8 cellular contexts compared by ENCODE assay signal in genomic region chr6:43170452-43171283, GRCh38. TPM values are rescaled to one million over a fixed set of nuclear protein-coding genes. Genes with fewer than 3 reads are reported as not detected.
DNase-seq lines count a peak whose midpoint lies in the region; TF ChIP-seq lines count a peak whose summit lies in the region.

SRF (plus strand) TSS chr6:43171269; CDS start chr6:43171657, 388 bp downstream.

- peak within 1 kb of the TSS; percentile 99 for H3K4me2 ChIP-seq in neural cell (ENCODE audit: low read length)

- TF ChIP-seq RAD21 in neural cell (conservative IDR thresholded peaks at IDR 0.05): peak; percentile 42

- H3K79me2 ChIP-seq in neural cell (replicated peaks; ENCODE audit: insufficient read depth, low read length): peaks cover 32% of the 10 kb centered on the region

- 0 to 1% (median 1%) methylated on average over 41 to 43 of the region's 43 CpGs for WGBS in stomach, 5 donors

- no peaks in the 10 kb centered on the region for H3K9me2 ChIP-seq in neural cell (ENCODE audit: insufficient read depth, low read length)

- H3K4me3 ChIP-seq in H7 (ENCODE audit: insufficient read depth, low read depth, low read length) (peak within 1 kb of the TSS; percentile 84), MG63 (peak within 1 kb of the TSS; percentile 69), fibroblast of villous mesenchyme (ENCODE audit: low read depth, low read length) (peak within 1 kb of the TSS; percentile 90), neural cell (ENCODE audit: low read length) (peak within 1 kb of the TSS; percentile 98), stomach (peak within 1 kb of the TSS; percentile 93 to 95 (median 94))

- H3F3A ChIP-seq in neural cell (ENCODE audit: insufficient read depth, low read length, poor library complexity, severe bottlenecking): no peaks in the 10 kb centered on the region

- peak within 1 kb of the TSS; percentile 99 for H3K9ac ChIP-seq in neural cell (ENCODE audit: low read length)

- H4K20me1 ChIP-seq in neural cell (ENCODE audit: insufficient read depth): peaks cover 18% of the 10 kb centered on the region

- TF ChIP-seq POLR2A in stomach (IDR thresholded peaks at IDR 0.05): peak in 1 of 4 donors; percentile 53

- peak; percentile 100 for DNase-seq in ELF-1 (ENCODE audit: low read depth, low spot score)
- peak; percentile 81 for DNase-seq in H7
- peak; percentile 97 for DNase-seq in MG63
- peak; percentile 96 for DNase-seq in SHP77 treated with DMSO at 0.1 percent for 48 hours (lab: John Stamatoyannopoulos, UW)
- peak; percentile 99 for DNase-seq in activated effector memory CD4-positive, alpha-beta T cell treated with anti-CD3 and anti-CD28 coated beads, Interleukin-2, amount 50 U/mL, for 16 hours
- DNase-seq in fibroblast of villous mesenchyme (ENCODE audit: low read depth): peak; percentile 100
- DNase-seq in stomach: peak; percentile 100

- H3K9me3 ChIP-seq in MG63 (no peaks in the 10 kb centered on the region), neural cell (ENCODE audit: low read length) (no peaks in the 10 kb centered on the region), stomach (no peaks in the 10 kb centered on the region)

- H3K27me3 ChIP-seq in H7 (ENCODE audit: control insufficient read depth, insufficient read depth, low read length): peaks cover 3% of the 10 kb centered on the region; the same call in 1 of the 2 replicates
- no peaks in the 10 kb centered on the region for H3K27me3 ChIP-seq in MG63
- H3K27me3 ChIP-seq in neural cell (ENCODE audit: insufficient read depth, low read depth, low read length): no peaks in the 10 kb centered on the region
- no peaks in the 10 kb centered on the region for H3K27me3 ChIP-seq in stomach

- H3K4me1 ChIP-seq in stomach: peaks cover 30 to 43% (median 41%) of the 10 kb centered on the region in 4 donors

- intact Hi-C loops in stomach (cut with DNase I; ENCODE audit: low total_unique reads): no loop called here

- H3K27ac ChIP-seq in neural cell (ENCODE audit: low read length): peak within 1 kb of the TSS; percentile 92
- peak within 1 kb of the TSS; percentile 91 to 100 (median 99) for H3K27ac ChIP-seq in stomach

- H3K36me3 ChIP-seq in H7 (replicated peaks; ENCODE audit: control insufficient read depth, insufficient read depth, low read length) (peaks cover 5% of the 10 kb centered on the region), MG63 (peaks cover 15% of the 10 kb centered on the region), neural cell (ENCODE audit: insufficient read depth, low read length) (no peaks in the 10 kb centered on the region), stomach (peaks cover 2 to 7% (median 6%) of the 10 kb centered on the region in 4 donors)

- TF ChIP-seq CTCF in fibroblast of villous mesenchyme (IDR thresholded peaks at IDR 0.05; ENCODE audit: insufficient read depth, low read depth, low read length) (no peak), neural cell (IDR thresholded peaks at IDR 0.05; ENCODE audit: poor library complexity, severe bottlenecking) (no peak), stomach (IDR thresholded peaks at IDR 0.05) (peak in 2 of 7 experiments; percentile 3 to 17)

- peak within 1 kb of the TSS; percentile 42 for H2AFZ ChIP-seq in neural cell (ENCODE audit: low read depth, low read length)

- TF ChIP-seq EP300 in neural cell (conservative IDR thresholded peaks at IDR 0.05; ENCODE audit: poor library complexity, severe bottlenecking): peak; percentile 90
- no peak for TF ChIP-seq EP300 in stomach (IDR thresholded peaks at IDR 0.05)

TF ChIP-seq in neural cell, 6 proteins besides CTCF, POLR2A, EP300 and RAD21:
- no peak for TF ChIP-seq MXI1 (conservative IDR thresholded peaks at IDR 0.05; ENCODE audit: poor library complexity, severe bottlenecking)
- TF ChIP-seq POLR2AphosphoS5 (IDR thresholded peaks at IDR 0.05): peak; percentile 85
- peak; percentile 20 for TF ChIP-seq SMC3 (conservative IDR thresholded peaks at IDR 0.05; ENCODE audit: poor library complexity)
- TF ChIP-seq EZH2 (IDR thresholded peaks at IDR 0.05; ENCODE audit: borderline replicate concordance, insufficient read depth, low read length, poor library complexity, severe bottlenecking): no peak
- TF ChIP-seq, protein P1, sequence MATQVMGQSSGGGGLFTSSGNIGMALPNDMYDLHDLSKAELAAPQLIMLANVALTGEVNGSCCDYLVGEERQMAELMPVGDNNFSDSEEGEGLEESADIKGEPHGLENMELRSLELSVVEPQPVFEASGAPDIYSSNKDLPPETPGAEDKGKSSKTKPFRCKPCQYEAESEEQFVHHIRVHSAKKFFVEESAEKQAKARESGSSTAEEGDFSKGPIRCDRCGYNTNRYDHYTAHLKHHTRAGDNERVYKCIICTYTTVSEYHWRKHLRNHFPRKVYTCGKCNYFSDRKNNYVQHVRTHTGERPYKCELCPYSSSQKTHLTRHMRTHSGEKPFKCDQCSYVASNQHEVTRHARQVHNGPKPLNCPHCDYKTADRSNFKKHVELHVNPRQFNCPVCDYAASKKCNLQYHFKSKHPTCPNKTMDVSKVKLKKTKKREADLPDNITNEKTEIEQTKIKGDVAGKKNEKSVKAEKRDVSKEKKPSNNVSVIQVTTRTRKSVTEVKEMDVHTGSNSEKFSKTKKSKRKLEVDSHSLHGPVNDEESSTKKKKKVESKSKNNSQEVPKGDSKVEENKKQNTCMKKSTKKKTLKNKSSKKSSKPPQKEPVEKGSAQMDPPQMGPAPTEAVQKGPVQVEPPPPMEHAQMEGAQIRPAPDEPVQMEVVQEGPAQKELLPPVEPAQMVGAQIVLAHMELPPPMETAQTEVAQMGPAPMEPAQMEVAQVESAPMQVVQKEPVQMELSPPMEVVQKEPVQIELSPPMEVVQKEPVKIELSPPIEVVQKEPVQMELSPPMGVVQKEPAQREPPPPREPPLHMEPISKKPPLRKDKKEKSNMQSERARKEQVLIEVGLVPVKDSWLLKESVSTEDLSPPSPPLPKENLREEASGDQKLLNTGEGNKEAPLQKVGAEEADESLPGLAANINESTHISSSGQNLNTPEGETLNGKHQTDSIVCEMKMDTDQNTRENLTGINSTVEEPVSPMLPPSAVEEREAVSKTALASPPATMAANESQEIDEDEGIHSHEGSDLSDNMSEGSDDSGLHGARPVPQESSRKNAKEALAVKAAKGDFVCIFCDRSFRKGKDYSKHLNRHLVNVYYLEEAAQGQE (IDR thresholded peaks at IDR 0.05; ENCODE audit: borderline replicate concordance): peak; percentile 80
- peak; percentile 11 for TF ChIP-seq TAF1 (IDR thresholded peaks at IDR 0.05; ENCODE audit: low read depth)

RNA-seq across cellular contexts. Expression of gene SRF, which starts in this region (rescaled TPM):
- total RNA-seq in H7 (2014; rRNA removed; shearing (Covaris generic)): 48.3 and 52.2 TPM in 2 replicates
- total RNA-seq in MG63 (2014; rRNA removed; shearing (Covaris generic); ENCODE audit: low replicate concordance): 20.9 and 22.8 TPM in 2 replicates
- total RNA-seq in fibroblast of villous mesenchyme: 36.4 and 43.6 TPM in 2 replicates
- 24.8 and 28.9 TPM in 2 replicates for polyA plus RNA-seq in neural cell
- polyA minus RNA-seq in neural cell: 29.8 and 34.6 TPM in 2 replicates
- total RNA-seq in stomach: 10 to 100 TPM; 10.5 to 40.6 (median 25.5) TPM
- 10 to 100 TPM; 21.7 to 25.6 (median 22.5) TPM for polyA plus RNA-seq in stomach

Comparison
In these comparisons a context has a peak if more than half of its experiments do, and no peak if none do; other contexts are left out.
1. Peak in every context shown above with its lines: DNase-seq, H3K4me3 ChIP-seq and H3K27ac ChIP-seq.